17 cellular contexts compared by ENCODE assay signal in genomic region chr14:105392161-105393090, GRCh38. TPM values are rescaled to one million over a fixed set of nuclear protein-coding genes. Genes with fewer than 3 reads are reported as not detected.
"Had no signal": no experiment of that assay in that cellular context is flagged by ENCODE, and none has a peak within 500 bp of the region (broad histone marks: within the 10 kb centered on the region; RNA-seq: fewer than 3 reads in every experiment).

No MANE protein-coding gene starts in this region.

- H3K27me3 Mint-ChIP-seq: activated CD8-positive, alpha-beta T cell treated with anti-CD3 and anti-CD28 coated beads for 36 hours; stimulated activated naive CD8-positive, alpha-beta T cell treated with anti-CD3 and anti-CD28 coated beads, Interleukin-15, amount 100 ng/mL, for 72 hours; T-cell had no signal

- H3K27ac ChIP-seq: ascending aorta, gastrocnemius medialis, psoas muscle, testis, uterus, VCaP had no signal

- H3K27me3 ChIP-seq: ascending aorta, gastrocnemius medialis, testis, uterus had no signal

- H3K4me3 ChIP-seq: ascending aorta, gastrocnemius medialis, psoas muscle, testis, uterus had no signal

- H3K9me3 Mint-ChIP-seq: activated CD8-positive, alpha-beta T cell treated with anti-CD3 and anti-CD28 coated beads for 36 hours; activated T-cell treated with anti-CD3 and anti-CD28 coated beads, Interleukin-2, amount 50 U/mL, for 72 hours; natural killer cell; stimulated activated naive CD8-positive, alpha-beta T cell treated with anti-CD3 and anti-CD28 coated beads, Interleukin-15, amount 100 ng/mL, for 72 hours; T-cell had no signal

- H3K36me3 ChIP-seq: uterus had no signal

- H3K27ac Mint-ChIP-seq: activated CD8-positive, alpha-beta T cell treated with anti-CD3 and anti-CD28 coated beads for 36 hours; activated T-cell treated with anti-CD3 and anti-CD28 coated beads, Interleukin-2, amount 50 U/mL, for 72 hours; natural killer cell; stimulated activated naive CD8-positive, alpha-beta T cell treated with anti-CD3 and anti-CD28 coated beads, Interleukin-15, amount 100 ng/mL, for 72 hours; T-cell had no signal

- H3K36me3 Mint-ChIP-seq: natural killer cell, T-cell had no signal

- H3K9me3 ChIP-seq: ascending aorta, gastrocnemius medialis, psoas muscle, testis, uterus had no signal

- H3K4me1 ChIP-seq: ascending aorta, testis had no signal

- ATAC-seq: activated CD8-positive, alpha-beta T cell treated with anti-CD3 and anti-CD28 coated beads for 36 hours; activated T-cell treated with anti-CD3 and anti-CD28 coated beads, Interleukin-2, amount 50 U/mL, for 72 hours; gastrocnemius medialis; natural killer cell; psoas muscle; T-cell had no signal

- H3K4me3 Mint-ChIP-seq: activated CD8-positive, alpha-beta T cell treated with anti-CD3 and anti-CD28 coated beads for 36 hours; activated T-cell treated with anti-CD3 and anti-CD28 coated beads, Interleukin-2, amount 50 U/mL, for 72 hours; natural killer cell; stimulated activated naive CD8-positive, alpha-beta T cell treated with anti-CD3 and anti-CD28 coated beads, Interleukin-15, amount 100 ng/mL, for 72 hours; T-cell had no signal

- DNase-seq: activated CD4-positive, alpha-beta T cell treated with anti-CD3 and anti-CD28 coated beads for 4 hours; activated CD8-positive, alpha-beta memory T cell treated with anti-CD3 and anti-CD28 coated beads, Interleukin-2, amount 50 U/mL, for 4 hours; activated CD8-positive, alpha-beta T cell treated with anti-CD3 and anti-CD28 coated beads for 36 hours; activated gamma-delta T cell treated with Interleukin-2 at 50 U/mL for 16 hours; activated T-cell treated with anti-CD3 and anti-CD28 coated beads, Interleukin-2, amount 50 U/mL, for 72 hours; effector CD4-positive, alpha-beta T cell; gastrocnemius medialis; natural killer cell; occipital lobe; stimulated activated CD4-positive, alpha-beta T cell treated with anti-CD3 and anti-CD28 coated beads, Interleukin-4, amount 100 ng/mL, for 4 hours; stimulated activated naive CD8-positive, alpha-beta T cell treated with anti-CD3 and anti-CD28 coated beads, Interleukin-15, amount 100 ng/mL, for 72 hours; T-cell; testis; uterus had no signal

RNA-seq across cellular contexts. Expression of gene TEX22, which starts 5.9 kb away (rescaled TPM):
- total RNA-seq: ascending aorta, gastrocnemius medialis had no signal
